10 cellular contexts compared by ENCODE assay signal in the genomic region with DNA sequence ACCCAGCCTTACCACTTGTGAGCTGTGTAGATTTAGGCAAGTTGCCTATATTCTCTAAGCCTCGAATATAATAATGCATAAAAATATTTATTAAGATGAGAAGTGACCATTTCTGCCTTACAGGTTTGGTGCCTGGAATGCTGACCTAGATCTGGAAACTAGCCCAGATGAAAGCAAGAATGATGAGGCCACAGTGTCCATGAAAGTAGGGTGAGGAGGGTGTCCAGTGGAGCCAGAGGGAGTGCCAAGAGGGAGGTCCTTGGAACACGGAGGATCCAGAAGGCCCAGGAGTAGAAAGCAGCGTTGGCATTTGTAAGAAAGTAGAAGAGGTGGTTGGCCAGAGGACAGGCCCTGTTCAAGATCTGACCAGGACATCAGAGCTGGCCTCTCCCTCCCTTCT.
"Had no signal": no experiment of that assay in that cellular context is flagged by ENCODE, and none has a peak within 500 bp of the region (broad histone marks: within the 10 kb centered on the region; RNA-seq: fewer than 3 reads in every experiment).

No MANE protein-coding gene starts in this region.

- H3K27ac Mint-ChIP-seq: GM23338, HFFc6 had no signal

- H2AFZ ChIP-seq: GM23338 had no signal

- H3K4me3 Mint-ChIP-seq: GM23338, HFFc6 had no signal

- H3K4me1 ChIP-seq: HAP-1 had no signal

- H3K9me3 ChIP-seq: HAP-1 had no signal

- H3K4me2 ChIP-seq: GM23338 had no signal

- ATAC-seq: GM23338, HCT116, K562 had no signal

- H3K9me3 Mint-ChIP-seq: GM23338, HFFc6 had no signal

- DNase-seq: HFFc6, IMR-90, KG1 had no signal

- FAIRE-seq: H1, H54, HTR-8/SVneo, K562 had no signal

- H3K4me1 Mint-ChIP-seq: GM23338 had no signal
